In genomic region chr15:39184701-39185390, GRCh38 we compare ENCODE assay signal across 20 cellular contexts.
DNase-seq lines count a peak whose midpoint lies in the region; ATAC-seq and TF ChIP-seq lines count a peak whose summit lies in the region.
"Had no signal": no experiment of that assay in that cellular context is flagged by ENCODE, and none has a peak within 500 bp of the region (broad histone marks: within the 10 kb centered on the region; RNA-seq: fewer than 3 reads in every experiment).

No MANE protein-coding gene starts in this region.

- peak overlapping the region; percentile 36 for H4K8ac ChIP-seq in mesenchymal stem cell (ENCODE audit: low read length)
- H4K8ac ChIP-seq in mesendoderm (ENCODE audit: low read depth, low read length): no peak overlapping the region

- H3K27me3 ChIP-seq in GM23248 (replicated peaks; ENCODE audit: insufficient read depth): no peaks in the 10 kb centered on the region
- no peaks in the 10 kb centered on the region for H3K27me3 ChIP-seq in mesenchymal stem cell (ENCODE audit: control insufficient read depth in 1 of 2, insufficient read depth in 1 of 2, low read length in 2 of 2)
- no peaks in the 10 kb centered on the region for H3K27me3 ChIP-seq in mesendoderm (ENCODE audit: insufficient read depth, low read length, poor library complexity)

- H3K27ac ChIP-seq in GM23248 (peak overlapping the region; percentile 67), RWPE1 (peak overlapping the region; percentile 29; the same call in 1 of the 2 replicates), mesenchymal stem cell (ENCODE audit: low read length, poor library complexity, severe bottlenecking) (no peak overlapping the region), mesendoderm (ENCODE audit: low read depth, low read length) (no peak overlapping the region)

- WGBS in GM23248 (ENCODE audit: low coverage in 1 of 2, low lambda C conversion rate in 2 of 2, missing lambda C conversion rate in 2 of 2), 2 experiments: 35 to 36% methylated on average over 4 of the region's 4 CpGs
- 93% methylated on average over 3 of the region's 4 CpGs for WGBS in mesenchymal stem cell
- WGBS in mesendoderm (ENCODE audit: extremely low coverage, insufficient coverage, low lambda C conversion rate): no CpG with 5 or more reads among the region's 4 CpGs

- POLR2A ChIA-PET in RWPE1 (lab: Yijun Ruan, JAX; ENCODE audit: low non-redundant PET): interaction anchor here (0.5 kb wide), 1 partner anchor 688 kb away, joined by 6 read pairs; no protein-coding TSS in a partner anchor

- H3K79me1 ChIP-seq in mesenchymal stem cell (replicated peaks; ENCODE audit: low read length, poor library complexity, severe bottlenecking) (no peaks in the 10 kb centered on the region), mesendoderm (ENCODE audit: low read length) (no peaks in the 10 kb centered on the region)

- peaks cover 32% of the 10 kb centered on the region for H3K27me3 Mint-ChIP-seq in T-helper 17 cell
- H3K27me3 Mint-ChIP-seq: IgD-negative memory B cell had no signal

- no peak overlapping the region for H2BK120ac ChIP-seq in mesenchymal stem cell (ENCODE audit: low read depth, low read length)
- no peak overlapping the region for H2BK120ac ChIP-seq in mesendoderm (ENCODE audit: low read depth, low read length)

- H4K20me1 ChIP-seq in GM23248 (ENCODE audit: insufficient read depth): no peaks in the 10 kb centered on the region

- H3K14ac ChIP-seq in mesenchymal stem cell (ENCODE audit: low read length in 2 of 2): peak overlapping the region in 1 of 2 experiments; percentile 4

- no peaks in the 10 kb centered on the region for H3K4me1 Mint-ChIP-seq in T-helper 17 cell
- H3K4me1 Mint-ChIP-seq: IgD-negative memory B cell had no signal

- peaks cover 14% of the 10 kb centered on the region for H3K79me2 ChIP-seq in GM23248 (ENCODE audit: insufficient read depth)
- no peaks in the 10 kb centered on the region for H3K79me2 ChIP-seq in mesendoderm (ENCODE audit: control insufficient read depth, insufficient read depth, low read length)

- H3K23ac ChIP-seq in mesenchymal stem cell (ENCODE audit: low read length in 2 of 2): no peak overlapping the region
- H3K23ac ChIP-seq in mesendoderm (ENCODE audit: low read length): no peak overlapping the region

- no peaks in the 10 kb centered on the region for H3K9me2 ChIP-seq in GM23248 (ENCODE audit: insufficient read depth)
- H3K9me2 ChIP-seq: SK-N-SH had no signal

- H4K91ac ChIP-seq in mesenchymal stem cell (ENCODE audit: low read length): peak overlapping the region; percentile 52

- no peaks in the 10 kb centered on the region for H3K9me3 ChIP-seq in GM23248 (ENCODE audit: low read depth)
- no peaks in the 10 kb centered on the region for H3K9me3 ChIP-seq in mesenchymal stem cell (ENCODE audit: control insufficient read depth, low read length)
- H3K9me3 ChIP-seq in T-helper 17 cell (ENCODE audit: control insufficient read depth, low read length, poor library complexity, severe bottlenecking): no peaks in the 10 kb centered on the region
- H3K9me3 ChIP-seq: SK-N-SH had no signal

- H3K4ac ChIP-seq in mesenchymal stem cell (ENCODE audit: low read depth in 1 of 2, low read length in 2 of 2) (no peak overlapping the region), mesendoderm (ENCODE audit: low read depth, low read length) (no peak overlapping the region)

- DNase-seq in GM23248 (peak; percentile 66), RWPE1 (ENCODE audit: low spot score) (no peak), epithelial cell of esophagus (ENCODE audit: low read depth) (peak; percentile 82), mesenchymal stem cell (no peak), mesendoderm (no peak), T-helper 17 cell (no peak)
- no peak for DNase-seq in activated effector memory CD4-positive, alpha-beta T cell treated with anti-CD3 and anti-CD28 coated beads, Interleukin-2, amount 50 U/mL, for 16 hours
- DNase-seq: Caco-2; CD4-positive, alpha-beta T cell; Karpas-422; MM.1S; NCI-H1092; NCI-H1436 treated with DMSO at 0.1 percent for 48 hours; NCI-H2029; NCI-H345; NCI-H524 treated with DMSO at 0.1 percent for 48 hours; Right ventricle myocardium superior; SK-N-SH had no signal

- peak overlapping the region; percentile 41 to 45 for H2BK12ac ChIP-seq in mesenchymal stem cell (ENCODE audit: low read length in 2 of 2)

- H2AK5ac ChIP-seq in mesenchymal stem cell (ENCODE audit: low read length, severe bottlenecking) (peak overlapping the region; percentile 80), mesendoderm (ENCODE audit: low read length) (no peak overlapping the region)

- H3K18ac ChIP-seq in mesenchymal stem cell (ENCODE audit: low read depth in 1 of 2, low read length in 2 of 2) (no peak overlapping the region), mesendoderm (ENCODE audit: low read length) (no peak overlapping the region)

- H3K56ac ChIP-seq in mesendoderm (ENCODE audit: low read length): no peak overlapping the region

- H2BK5ac ChIP-seq in mesenchymal stem cell (ENCODE audit: low read depth, low read length, poor library complexity, severe bottlenecking) (no peak overlapping the region), mesendoderm (ENCODE audit: low read length) (no peak overlapping the region)

- CTCF ChIA-PET in RWPE1 (lab: Yijun Ruan, JAX): no interaction called here

- H3K4me3 ChIP-seq in GM23248 (no peak overlapping the region), epithelial cell of esophagus (ENCODE audit: low read length) (no peak overlapping the region), mesenchymal stem cell (ENCODE audit: insufficient read depth in 1 of 2, low read depth in 1 of 2, low read length in 2 of 2) (no peak overlapping the region), mesendoderm (ENCODE audit: low read length) (no peak overlapping the region)

- TF ChIP-seq CTCF in RWPE1 (conservative IDR thresholded peaks at IDR 0.05; ENCODE audit: low read depth) (no peak), epithelial cell of esophagus (IDR thresholded peaks at IDR 0.05; ENCODE audit: insufficient read depth, low read depth, low read length, missing control alignments) (no peak)

- no peak for ATAC-seq in T-helper 17 cell
- ATAC-seq in GM21737 (IDR thresholded peaks at IDR 0.05; ENCODE audit: unreplicated experiment): no peak

- in situ Hi-C loops in GM23248 (cut with MboI): no loop called here

- H3K4me1 ChIP-seq in GM23248 (ENCODE audit: insufficient read depth) (peaks cover 77% of the 10 kb centered on the region), mesenchymal stem cell (ENCODE audit: control insufficient read depth, insufficient read depth, low read depth, low read length) (peaks cover 3% of the 10 kb centered on the region), mesendoderm (ENCODE audit: control insufficient read depth, low read depth, low read length) (no peaks in the 10 kb centered on the region)

- no peaks in the 10 kb centered on the region for H3K36me3 ChIP-seq in GM23248 (ENCODE audit: low read depth)
- H3K36me3 ChIP-seq in mesenchymal stem cell (ENCODE audit: control insufficient read depth in 1 of 2, insufficient read depth in 2 of 2, low read depth in 1 of 2, low read length in 2 of 2): no peaks in the 10 kb centered on the region
- H3K36me3 ChIP-seq in mesendoderm (ENCODE audit: control insufficient read depth, insufficient read depth, low read length): no peaks in the 10 kb centered on the region

- peaks cover 85% of the 10 kb centered on the region for H3F3A ChIP-seq in GM23248 (ENCODE audit: insufficient read depth)

- no peak overlapping the region for H3K27ac Mint-ChIP-seq in T-helper 17 cell
- H3K27ac Mint-ChIP-seq: CD4-positive, alpha-beta T cell; IgD-negative memory B cell had no signal

- H3K4me2 ChIP-seq in GM23248 (ENCODE audit: unreplicated experiment) (no peak overlapping the region), mesenchymal stem cell (ENCODE audit: low read length, poor library complexity, severe bottlenecking) (no peak overlapping the region), mesendoderm (ENCODE audit: low read length) (no peak overlapping the region)
- H3K4me2 ChIP-seq: SK-N-SH had no signal

- H2BK15ac ChIP-seq in mesenchymal stem cell (ENCODE audit: low read depth, poor library complexity, severe bottlenecking): no peak overlapping the region
- H2BK15ac ChIP-seq in mesendoderm (replicated peaks; ENCODE audit: low read depth): no peak overlapping the region

- no peaks in the 10 kb centered on the region for H3K36me3 Mint-ChIP-seq in T-helper 17 cell (ENCODE audit: low read depth)
- H3K36me3 Mint-ChIP-seq: IgD-negative memory B cell had no signal

- H3K4me3 Mint-ChIP-seq in T-helper 17 cell: no peak overlapping the region
- H3K4me3 Mint-ChIP-seq: CD4-positive, alpha-beta T cell; IgD-negative memory B cell had no signal

- H3K9ac ChIP-seq in GM23248 (no peak overlapping the region), mesenchymal stem cell (ENCODE audit: low read length) (no peak overlapping the region), mesendoderm (ENCODE audit: low read length) (no peak overlapping the region)
- H3K9ac ChIP-seq: SK-N-SH had no signal

- no peak overlapping the region for H2AFZ ChIP-seq in GM23248
- H2AFZ ChIP-seq in mesenchymal stem cell (ENCODE audit: low read depth, low read length): no peak overlapping the region

- H4K5ac ChIP-seq in mesendoderm (ENCODE audit: low read length): no peak overlapping the region

Comparison
In these comparisons a context has a peak if more than half of its experiments do, and no peak if none do; other contexts are left out.
1. DNase-seq: peak in GM23248 (single experiment) and epithelial cell of esophagus (single experiment); none in RWPE1 (single experiment), mesenchymal stem cell (single experiment), mesendoderm (single experiment), T-helper 17 cell (0 of 3) and activated effector memory CD4-positive, alpha-beta T cell treated with anti-CD3 and anti-CD28 coated beads, Interleukin-2, amount 50 U/mL, for 16 hours (single experiment).
2. H3K27ac ChIP-seq: peak in GM23248 (single experiment) and RWPE1 (single experiment); none in mesenchymal stem cell (single experiment) and mesendoderm (single experiment).